9 cellular contexts compared by ENCODE assay signal in genomic region chr9:110101531-110102161, GRCh38.
DNase-seq lines count a peak whose midpoint lies in the region; ATAC-seq, FAIRE-seq and TF ChIP-seq lines count a peak whose summit lies in the region.
"Had no signal": no experiment of that assay in that cellular context is flagged by ENCODE, and none has a peak within 500 bp of the region (broad histone marks: within the 10 kb centered on the region; RNA-seq: fewer than 3 reads in every experiment).

No MANE protein-coding gene starts in this region.

- intact Hi-C loops in GM12878 (cut with micrococcal nuclease; ENCODE audit: unreplicated experiment): loop anchor here (1.0 to 5.0 kb wide), 4 partner anchors 27 to 49 kb away; no protein-coding TSS in a partner anchor

- H3K79me2 ChIP-seq in GM12878 (ENCODE audit: control insufficient read depth, insufficient read depth, low read length): peaks cover 61% of the 10 kb centered on the region

- CTCF ChIA-PET in GM12878 (lab: Yijun Ruan, JAX): interaction anchor here (0.9 to 4.0 kb wide), 13 partner anchors 11 to 197 kb away, joined by 3 to 30 read pairs (median 7); no protein-coding TSS in a partner anchor

- TF ChIP-seq CTCF in GM06990 (IDR thresholded peaks at IDR 0.05; ENCODE audit: insufficient read depth, low read length, poor library complexity, severe bottlenecking): no peak
- TF ChIP-seq CTCF in GM12878 (IDR thresholded peaks at IDR 0.05 in 2 of 3, conservative IDR thresholded peaks at IDR 0.05 in 1 of 3; ENCODE audit: control insufficient read depth in 2 of 3, extremely low read depth in 1 of 3, insufficient read depth in 1 of 3, low read depth in 3 of 3, low read length in 3 of 3): no peak

- H3K27me3 ChIP-seq in GM06990 (replicated peaks; ENCODE audit: control insufficient read depth, insufficient read depth, low read length) (no peaks in the 10 kb centered on the region), GM12878 (replicated peaks in 1 of 2; ENCODE audit: control insufficient read depth in 2 of 2, insufficient read depth in 2 of 2, low read length in 1 of 2) (no peaks in the 10 kb centered on the region)
- H3K27me3 ChIP-seq: gastrocnemius medialis had no signal

- H4K20me1 ChIP-seq in GM12878 (ENCODE audit: control insufficient read depth, insufficient read depth): peaks cover 8% of the 10 kb centered on the region

- DNase-seq in GM06990 (ENCODE audit: extremely low read depth, insufficient read length) (peak; percentile 72), GM12878 (ENCODE audit: low read depth, low spot score) (peak; percentile 91), A172 (ENCODE audit: low spot score) (no peak), amygdala (lab: John Stamatoyannopoulos, UW) (no peak), SHP77 treated with DMSO at 0.1 percent for 48 hours (lab: John Stamatoyannopoulos, UW) (no peak), NCI-H510A (lab: John Stamatoyannopoulos, UW) (no peak)
- DNase-seq: gastrocnemius medialis had no signal

- TF ChIP-seq EP300 in GM12878 (IDR thresholded peaks at IDR 0.05; ENCODE audit: borderline replicate concordance in 1 of 2, control insufficient read depth in 1 of 2, low read depth in 2 of 2, low read length in 2 of 2): peak in 1 of 2 experiments; percentile 66; a peak in 1 of 4 replicates

- peak; percentile 80 for ATAC-seq in GM19438 (IDR thresholded peaks at IDR 0.05; ENCODE audit: low read depth, unreplicated experiment)
- peak; percentile 53 for ATAC-seq in HG03060 (IDR thresholded peaks at IDR 0.05; ENCODE audit: low read depth, unreplicated experiment)
- ATAC-seq in GM12878: peak; percentile 84
- ATAC-seq: gastrocnemius medialis had no signal

- H3K4me3 ChIP-seq in GM06990 (replicated peaks; ENCODE audit: low read depth, low read length) (no peak overlapping the region), GM12878 (no peak overlapping the region)
- H3K4me3 ChIP-seq: gastrocnemius medialis had no signal

- TF ChIP-seq RAD21 in GM12878 (IDR thresholded peaks at IDR 0.05; ENCODE audit: insufficient read depth, low read depth, low read length): no peak

- TF ChIP-seq POLR2A in GM12878 (IDR thresholded peaks at IDR 0.05; ENCODE audit: low read depth, low read length): no peak

- SMC1A ChIA-PET in GM12878 (lab: Charles Lee; ENCODE audit: uncharacterized antibody, unreplicated experiment): interaction anchor here (0.7 to 17.0 kb wide), 22 partner anchors 9 to 196 kb away, joined by 3 to 397 read pairs (median 5); no protein-coding TSS in a partner anchor

- peak; percentile 49 for FAIRE-seq in GM12878 (lab: Jason Lieb, UNC)

- H3K9ac ChIP-seq in GM12878 (ENCODE audit: control insufficient read depth, insufficient read depth, low read length): no peak overlapping the region

- RAD21 ChIA-PET in GM12878 (lab: Charles Lee; ENCODE audit: unreplicated experiment): interaction anchor here (0.8 to 16.5 kb wide), 21 partner anchors 8 to 197 kb away, joined by 3 to 340 read pairs (median 5); no protein-coding TSS in a partner anchor

- no TSS peak for BruUV-seq in GM12878 (replicated peaks; lab: Mats Ljungman, UMichigan)

- in situ Hi-C loops in GM12878 (cut with MboI): no loop called here

- POLR2A ChIA-PET in GM12878 (lab: Charles Lee): interaction anchor here (0.6 to 9.0 kb wide), 16 partner anchors 9 to 195 kb away, joined by 3 to 149 read pairs (median 4); partner anchors contain the start of gene TXN

- no peaks in the 10 kb centered on the region for H3K9me3 ChIP-seq in GM12878 (replicated peaks; ENCODE audit: control insufficient read depth, insufficient read depth, low read length)
- H3K9me3 ChIP-seq: gastrocnemius medialis had no signal

- peak overlapping the region; percentile 23; the same call in 1 of the 2 replicates for H3K4me2 ChIP-seq in GM12878 (ENCODE audit: control insufficient read depth, insufficient read depth)

- WGBS in GM12878 (ENCODE audit: insufficient coverage, insufficient replicate concordance, low lambda C conversion rate, missing lambda C conversion rate): 22% methylated on average over 8 of the region's 8 CpGs

- peaks cover 2% of the 10 kb centered on the region for H3K36me3 ChIP-seq in GM06990 (ENCODE audit: control insufficient read depth, insufficient read depth, low read length)
- H3K36me3 ChIP-seq in GM12878 (ENCODE audit: control insufficient read depth in 2 of 2, insufficient read depth in 2 of 2, low read length in 1 of 2): peaks cover 8 to 9% of the 10 kb centered on the region in 2 experiments
- H3K36me3 ChIP-seq: gastrocnemius medialis had no signal

- H2AFZ ChIP-seq in GM12878 (ENCODE audit: control insufficient read depth, low read depth, low read length): no peak overlapping the region

- H3K4me1 ChIP-seq in GM12878 (ENCODE audit: control insufficient read depth, insufficient read depth, low read length): peaks cover 50% of the 10 kb centered on the region

- H3K27ac ChIP-seq in GM12878 (ENCODE audit: control insufficient read depth, insufficient read depth): peak overlapping the region; percentile 20; the same call in 1 of the 2 replicates

TF ChIP-seq in GM12878, 131 proteins besides CTCF, POLR2A, EP300 and RAD21 (continues in another document):
- TF ChIP-seq PML (IDR thresholded peaks at IDR 0.05; ENCODE audit: low read length) (0 out of 2 replicates have a peak, but pooled peaks have one; percentile 45), CBX5 (IDR thresholded peaks at IDR 0.05; ENCODE audit: low read depth) (peak; percentile 19; the same call in 1 of the 2 replicates), ZSCAN29 (IDR thresholded peaks at IDR 0.05) (no peak), MYB (IDR thresholded peaks at IDR 0.05; ENCODE audit: borderline replicate concordance, low read depth, low read length) (no peak), ZNF207 (IDR thresholded peaks at IDR 0.05; ENCODE audit: borderline replicate concordance) (no peak), CEBPB (IDR thresholded peaks at IDR 0.05; ENCODE audit: borderline replicate concordance in 1 of 2, low read depth in 2 of 2, low read length in 2 of 2) (no peak), WRNIP1 (IDR thresholded peaks at IDR 0.05; ENCODE audit: borderline replicate concordance, low read depth, low read length) (no peak), CBFB (IDR thresholded peaks at IDR 0.05; ENCODE audit: low read depth) (peak; percentile 67; the same call in 1 of the 2 replicates), POLR2AphosphoS2 (IDR thresholded peaks at IDR 0.05; ENCODE audit: low read depth, low read length) (no peak), KLF5 (IDR thresholded peaks at IDR 0.05; ENCODE audit: partially characterized antibody) (no peak), MTA2 (IDR thresholded peaks at IDR 0.05; ENCODE audit: low read depth) (peak; percentile 73), SKIL (IDR thresholded peaks at IDR 0.05; ENCODE audit: low read depth, poor library complexity, severe bottlenecking) (peak; percentile 72), TCF7 (IDR thresholded peaks at IDR 0.05; ENCODE audit: borderline replicate concordance) (peak; percentile 51; the same call in 1 of the 2 replicates), ZNF622 (IDR thresholded peaks at IDR 0.05) (no peak), MEF2B (IDR thresholded peaks at IDR 0.05; ENCODE audit: partially characterized antibody, poor library complexity, severe bottlenecking) (peak; percentile 88)
- TF ChIP-seq, protein P1, sequence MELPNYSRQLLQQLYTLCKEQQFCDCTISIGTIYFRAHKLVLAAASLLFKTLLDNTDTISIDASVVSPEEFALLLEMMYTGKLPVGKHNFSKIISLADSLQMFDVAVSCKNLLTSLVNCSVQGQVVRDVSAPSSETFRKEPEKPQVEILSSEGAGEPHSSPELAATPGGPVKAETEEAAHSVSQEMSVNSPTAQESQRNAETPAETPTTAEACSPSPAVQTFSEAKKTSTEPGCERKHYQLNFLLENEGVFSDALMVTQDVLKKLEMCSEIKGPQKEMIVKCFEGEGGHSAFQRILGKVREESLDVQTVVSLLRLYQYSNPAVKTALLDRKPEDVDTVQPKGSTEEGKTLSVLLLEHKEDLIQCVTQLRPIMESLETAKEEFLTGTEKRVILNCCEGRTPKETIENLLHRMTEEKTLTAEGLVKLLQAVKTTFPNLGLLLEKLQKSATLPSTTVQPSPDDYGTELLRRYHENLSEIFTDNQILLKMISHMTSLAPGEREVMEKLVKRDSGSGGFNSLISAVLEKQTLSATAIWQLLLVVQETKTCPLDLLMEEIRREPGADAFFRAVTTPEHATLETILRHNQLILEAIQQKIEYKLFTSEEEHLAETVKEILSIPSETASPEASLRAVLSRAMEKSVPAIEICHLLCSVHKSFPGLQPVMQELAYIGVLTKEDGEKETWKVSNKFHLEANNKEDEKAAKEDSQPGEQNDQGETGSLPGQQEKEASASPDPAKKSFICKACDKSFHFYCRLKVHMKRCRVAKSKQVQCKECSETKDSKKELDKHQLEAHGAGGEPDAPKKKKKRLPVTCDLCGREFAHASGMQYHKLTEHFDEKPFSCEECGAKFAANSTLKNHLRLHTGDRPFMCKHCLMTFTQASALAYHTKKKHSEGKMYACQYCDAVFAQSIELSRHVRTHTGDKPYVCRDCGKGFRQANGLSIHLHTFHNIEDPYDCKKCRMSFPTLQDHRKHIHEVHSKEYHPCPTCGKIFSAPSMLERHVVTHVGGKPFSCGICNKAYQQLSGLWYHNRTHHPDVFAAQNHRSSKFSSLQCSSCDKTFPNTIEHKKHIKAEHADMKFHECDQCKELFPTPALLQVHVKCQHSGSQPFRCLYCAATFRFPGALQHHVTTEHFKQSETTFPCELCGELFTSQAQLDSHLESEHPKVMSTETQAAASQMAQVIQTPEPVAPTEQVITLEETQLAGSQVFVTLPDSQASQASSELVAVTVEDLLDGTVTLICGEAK (IDR thresholded peaks at IDR 0.05; ENCODE audit: borderline replicate concordance): no peak

Comparison
In these comparisons a context has a peak if more than half of its experiments do, and no peak if none do; other contexts are left out.
1. DNase-seq: peak in GM06990 (single experiment) and GM12878 (single experiment); none in A172 (single experiment), amygdala (0 of 56), SHP77 treated with DMSO at 0.1 percent for 48 hours (single experiment) and NCI-H510A (single experiment).
2. Peak in every context shown above with its lines, with median percentiles within 50 percentile points of each other: ATAC-seq.